14 cellular contexts compared by ENCODE assay signal in genomic region chr14:96198430-96199133, GRCh38. TPM values are rescaled to one million over a fixed set of nuclear protein-coding genes. Genes with fewer than 3 reads are reported as not detected.
DNase-seq lines count a peak whose midpoint lies in the region; ATAC-seq and TF ChIP-seq lines count a peak whose summit lies in the region.
"Had no signal": no experiment of that assay in that cellular context is flagged by ENCODE, and none has a peak within 500 bp of the region (broad histone marks: within the 10 kb centered on the region; RNA-seq: fewer than 3 reads in every experiment).

No MANE protein-coding gene starts in this region.

- H3K4me1 Mint-ChIP-seq in activated T-cell treated with anti-CD3 and anti-CD28 coated beads, Interleukin-2, amount 50 U/mL, for 72 hours (ENCODE audit: low read depth) = peaks cover 7% of the 10 kb centered on the region

- no peak overlapping the region for H3K27ac Mint-ChIP-seq in activated T-cell treated with anti-CD3 and anti-CD28 coated beads, Interleukin-2, amount 50 U/mL, for 72 hours

- ATAC-seq in activated T-cell treated with anti-CD3 and anti-CD28 coated beads, Interleukin-2, amount 50 U/mL, for 72 hours (replicated peaks in 1 of 2) = peak in 1 of 2 donors; percentile 25
- ATAC-seq in foreskin keratinocyte (peak; percentile 10), GM21390 (IDR thresholded peaks at IDR 0.05; ENCODE audit: unreplicated experiment) (no peak)
- ATAC-seq: left lobe of liver, Panc1 had no signal

- peaks cover 2% of the 10 kb centered on the region in 2 donors for H3K9me3 Mint-ChIP-seq in activated T-cell treated with anti-CD3 and anti-CD28 coated beads, Interleukin-2, amount 50 U/mL, for 72 hours

- TF ChIP-seq CTCF in foreskin keratinocyte (conservative IDR thresholded peaks at IDR 0.05) = no peak
- no peak for TF ChIP-seq CTCF in OCI-LY7 (conservative IDR thresholded peaks at IDR 0.05; ENCODE audit: low read length)

- no peak for DNase-seq in activated T-cell treated with anti-CD3 and anti-CD28 coated beads, Interleukin-2, amount 50 U/mL, for 72 hours
- DNase-seq in activated T-cell treated with anti-CD3 and anti-CD28 coated beads, Interleukin-2, amount 50 U/mL, for 1 hour = no peak
- DNase-seq in RPMI8226 = peak; percentile 28
- no peak for DNase-seq in foreskin keratinocyte
- no peak for DNase-seq in RKO (ENCODE audit: low spot score)
- no peak for DNase-seq in OCI-LY7 (ENCODE audit: low spot score)
- DNase-seq: NCI-H2081, psoas muscle had no signal

- H3K4me2 ChIP-seq in OCI-LY7 (ENCODE audit: low read length) = no peak overlapping the region

- H3K27me3 ChIP-seq in foreskin keratinocyte (no peaks in the 10 kb centered on the region), subcutaneous abdominal adipose tissue (ENCODE audit: control insufficient read depth in 5 of 5, insufficient read depth in 4 of 5, low read length in 5 of 5) (peaks cover 1 to 15% (median 10%) of the 10 kb centered on the region in 5 donors)

- H4K20me1 ChIP-seq in OCI-LY7 (ENCODE audit: insufficient read depth, low read length) = no peaks in the 10 kb centered on the region

- H3K27ac ChIP-seq in foreskin keratinocyte = no peak overlapping the region
- H3K27ac ChIP-seq in subcutaneous abdominal adipose tissue (ENCODE audit: low read depth, low read length) = peak overlapping the region; percentile 69
- H3K27ac ChIP-seq in OCI-LY7 (ENCODE audit: low read depth, low read length, poor library complexity, severe bottlenecking) = no peak overlapping the region
- H3K27ac ChIP-seq: psoas muscle had no signal

- H3K9me3 ChIP-seq in subcutaneous abdominal adipose tissue (ENCODE audit: control insufficient read depth in 5 of 5, low read length in 5 of 5) (no peaks in the 10 kb centered on the region), OCI-LY7 (ENCODE audit: low read length) (no peaks in the 10 kb centered on the region)
- H3K9me3 ChIP-seq: psoas muscle had no signal

- intact Hi-C loops in OCI-LY7 (cut with micrococcal nuclease; ENCODE audit: unreplicated experiment) = no loop called here

- peaks cover 17% of the 10 kb centered on the region for H3K27me3 Mint-ChIP-seq in activated T-cell treated with anti-CD3 and anti-CD28 coated beads, Interleukin-2, amount 50 U/mL, for 72 hours (ENCODE audit: low read depth)

- H3K4me3 Mint-ChIP-seq in activated T-cell treated with anti-CD3 and anti-CD28 coated beads, Interleukin-2, amount 50 U/mL, for 72 hours = peak overlapping the region; percentile 34 to 57

- POLR2A ChIA-PET in OCI-LY7 (lab: Charles Lee) = interaction anchor here (0.6 to 1.5 kb wide), 2 partner anchors 9 to 16 kb away, joined by 3 read pairs; no protein-coding TSS in a partner anchor

- H2AFZ ChIP-seq in OCI-LY7 (ENCODE audit: low read length) = no peak overlapping the region

- H3K36me3 ChIP-seq in subcutaneous abdominal adipose tissue (ENCODE audit: control insufficient read depth in 5 of 5, insufficient read depth in 5 of 5, low read length in 5 of 5) = no peaks in the 10 kb centered on the region
- no peaks in the 10 kb centered on the region for H3K36me3 ChIP-seq in OCI-LY7 (ENCODE audit: insufficient read depth, low read length)

- H3K79me2 ChIP-seq in OCI-LY7 (ENCODE audit: insufficient read depth, low read depth, low read length) = no peaks in the 10 kb centered on the region

- H3K9ac ChIP-seq in subcutaneous abdominal adipose tissue (ENCODE audit: low read length in 5 of 5) = peak overlapping the region in 1 of 5 donors; percentile 25

- BruUV-seq in OCI-LY7 (replicated peaks; lab: Mats Ljungman, UMichigan) = no TSS peak

- no peaks in the 10 kb centered on the region for H3K9me2 ChIP-seq in OCI-LY7 (ENCODE audit: insufficient read depth, low read length)

- H3K4me1 ChIP-seq in foreskin keratinocyte (no peaks in the 10 kb centered on the region), subcutaneous abdominal adipose tissue (ENCODE audit: control insufficient read depth in 5 of 5, insufficient read depth in 5 of 5, low read length in 5 of 5) (peaks cover 0 to 24% (median 3%) of the 10 kb centered on the region in 5 donors), OCI-LY7 (ENCODE audit: insufficient read depth, low read length, poor library complexity, severe bottlenecking) (no peaks in the 10 kb centered on the region)
- H3K4me1 ChIP-seq: psoas muscle had no signal

- H3K4me3 ChIP-seq in subcutaneous abdominal adipose tissue (ENCODE audit: low read depth in 1 of 5, low read length in 5 of 5) (peak overlapping the region in 2 of 5 donors; percentile 5 to 25), OCI-LY7 (ENCODE audit: low read depth, low read length, poor library complexity, severe bottlenecking) (no peak overlapping the region)
- H3K4me3 ChIP-seq: psoas muscle had no signal

- CTCF ChIA-PET in OCI-LY7 (lab: Charles Lee; ENCODE audit: unreplicated experiment) = no interaction called here

- H3K36me3 Mint-ChIP-seq in activated T-cell treated with anti-CD3 and anti-CD28 coated beads, Interleukin-2, amount 50 U/mL, for 72 hours (ENCODE audit: insufficient read depth in 2 of 2) = no peaks in the 10 kb centered on the region

RNA-seq across cellular contexts. Expression of gene BDKRB2, which starts 6.1 kb away (rescaled TPM):
- total RNA-seq in activated T-cell treated with anti-CD3 and anti-CD28 coated beads, Interleukin-2, amount 50 U/mL, for 72 hours = not detected
- total RNA-seq in foreskin keratinocyte (16.7 and 20.7 TPM in 2 replicates), OCI-LY7 (2022) (0.17 and 0.18 TPM in 2 replicates)
- polyA plus RNA-seq in foreskin keratinocyte = 5.6 and 7.9 TPM in 2 replicates
- total RNA-seq in OCI-LY7 (2014; rRNA removed; shearing (Covaris generic)) = not detected in 2 replicates
- total RNA-seq: G401 had no signal

RNA-seq across cellular contexts. Expression of gene BDKRB1, which starts 57.4 kb away (rescaled TPM):
- total RNA-seq in activated T-cell treated with anti-CD3 and anti-CD28 coated beads, Interleukin-2, amount 50 U/mL, for 72 hours = not detected
- total RNA-seq in foreskin keratinocyte (5.0 and 5.4 TPM in 2 replicates), OCI-LY7 (2022) (not detected in 2 replicates)
- 6.5 and 7.6 TPM in 2 replicates for polyA plus RNA-seq in foreskin keratinocyte
- not detected in 2 replicates for total RNA-seq in OCI-LY7 (2014; rRNA removed; shearing (Covaris generic))
- total RNA-seq: dermis microvascular lymphatic vessel endothelial cell, G401, left lobe of liver had no signal

Comparison
In these comparisons a context has a peak if more than half of its experiments do, and no peak if none do; other contexts are left out.
1. RNA of gene BDKRB2, which starts 6.1 kb away (total RNA-seq): 16.7 to 20.7 TPM in foreskin keratinocyte; 0.17 to 0.18 TPM in OCI-LY7 and not detected in activated T-cell treated with anti-CD3 and anti-CD28 coated beads, Interleukin-2, amount 50 U/mL, for 72 hours; every median in the first group is over 10 times any median in the second.